In genomic region chr7:29878081-29878688, GRCh38 we compare ENCODE assay signal across 8 cellular contexts.
DNase-seq lines count a peak whose midpoint lies in the region; ATAC-seq and TF ChIP-seq lines count a peak whose summit lies in the region.

No MANE protein-coding gene starts in this region.

- in situ Hi-C loops in transverse colon (cut with MboI; ENCODE audit: low pct_ligation_motif_present in 1 of 4, low pct_unique_long_range_greater_than_20kb in 1 of 4, low sequenced_read_pairs in 3 of 4) = no loop called here

- peak overlapping the region; percentile 40 for H3K4me2 ChIP-seq in Loucy (ENCODE audit: low read depth, low read length, poor library complexity, severe bottlenecking)

- H3K9me3 ChIP-seq in Loucy (ENCODE audit: insufficient read depth, low read depth, low read length) (no peaks in the 10 kb centered on the region), transverse colon (no peaks in the 10 kb centered on the region)

- H3K4me1 Mint-ChIP-seq in activated CD4-positive, alpha-beta T cell treated with anti-CD3 and anti-CD28 coated beads, Interleukin-2, amount 10 ng/mL, durations not matched to agents 24 days and 14 days = no peaks in the 10 kb centered on the region
- H3K4me1 Mint-ChIP-seq in glutamatergic neuron (ENCODE audit: low read depth, unreplicated experiment) = peaks cover 4% of the 10 kb centered on the region
- peaks cover 5% of the 10 kb centered on the region for H3K4me1 Mint-ChIP-seq in activated T-cell treated with anti-CD3 and anti-CD28 coated beads, Interleukin-2, amount 50 U/mL, for 24 hours (ENCODE audit: low read depth)

- no peaks in the 10 kb centered on the region for H3F3A ChIP-seq in Loucy (ENCODE audit: low read depth)

- H3K27ac ChIP-seq in transverse colon = no peak overlapping the region

- H3K36me3 ChIP-seq in Loucy (ENCODE audit: insufficient read depth, low read length) = no peaks in the 10 kb centered on the region
- H3K36me3 ChIP-seq in transverse colon = no peaks in the 10 kb centered on the region

- no peak overlapping the region for H3K27ac Mint-ChIP-seq in activated CD4-positive, alpha-beta T cell treated with anti-CD3 and anti-CD28 coated beads, Interleukin-2, amount 10 ng/mL, durations not matched to agents 24 days and 14 days
- H3K27ac Mint-ChIP-seq in glutamatergic neuron (ENCODE audit: unreplicated experiment) = no peak overlapping the region
- H3K27ac Mint-ChIP-seq in activated T-cell treated with anti-CD3 and anti-CD28 coated beads, Interleukin-2, amount 50 U/mL, for 24 hours = no peak overlapping the region

- no peaks in the 10 kb centered on the region for H3K27me3 ChIP-seq in Loucy (ENCODE audit: insufficient read depth, low read length, poor library complexity, severe bottlenecking)
- H3K27me3 ChIP-seq in transverse colon = no peaks in the 10 kb centered on the region

- H3K79me2 ChIP-seq in Loucy (ENCODE audit: insufficient read depth, low read length) = no peaks in the 10 kb centered on the region

- peak; percentile 12 for DNase-seq in stimulated activated CD4-positive, alpha-beta T cell treated with anti-CD3 and anti-CD28 coated beads, Interleukin-12 subunit alpha, Interleukin-12 subunit beta, amount 100 ng/mL, for 4 hours
- no peak for DNase-seq in stimulated activated CD4-positive, alpha-beta T cell treated with anti-CD3 and anti-CD28 coated beads, Interleukin-4, amount 100 ng/mL, for 4 hours
- peak; percentile 59 for DNase-seq in activated CD4-positive, alpha-beta T cell treated with anti-CD3 and anti-CD28 coated beads, Interleukin-2, amount 10 ng/mL, durations not matched to agents 24 days and 14 days
- DNase-seq in glutamatergic neuron (peak; percentile 29), transverse colon (no peak), Right ventricle myocardium superior (no peak)
- no peak for DNase-seq in activated T-cell treated with anti-CD3 and anti-CD28 coated beads, Interleukin-2, amount 50 U/mL, for 24 hours

- no peak overlapping the region for H3K4me3 Mint-ChIP-seq in activated CD4-positive, alpha-beta T cell treated with anti-CD3 and anti-CD28 coated beads, Interleukin-2, amount 10 ng/mL, durations not matched to agents 24 days and 14 days
- no peak overlapping the region for H3K4me3 Mint-ChIP-seq in glutamatergic neuron (ENCODE audit: unreplicated experiment)
- H3K4me3 Mint-ChIP-seq in activated T-cell treated with anti-CD3 and anti-CD28 coated beads, Interleukin-2, amount 50 U/mL, for 24 hours = no peak overlapping the region

- 46 to 73% methylated on average over 4 to 5 of the region's 5 CpGs for WGBS in transverse colon (ENCODE audit: low coverage in 1 of 2), 2 donors

- no peaks in the 10 kb centered on the region for H3K36me3 Mint-ChIP-seq in activated CD4-positive, alpha-beta T cell treated with anti-CD3 and anti-CD28 coated beads, Interleukin-2, amount 10 ng/mL, durations not matched to agents 24 days and 14 days (ENCODE audit: low read depth)
- no peaks in the 10 kb centered on the region for H3K36me3 Mint-ChIP-seq in glutamatergic neuron (ENCODE audit: unreplicated experiment)
- no peaks in the 10 kb centered on the region for H3K36me3 Mint-ChIP-seq in activated T-cell treated with anti-CD3 and anti-CD28 coated beads, Interleukin-2, amount 50 U/mL, for 24 hours (ENCODE audit: low read depth)

- peaks cover 5% of the 10 kb centered on the region for H3K4me1 ChIP-seq in Loucy (ENCODE audit: insufficient read depth, low read length, poor library complexity, severe bottlenecking)
- peaks cover 0 to 4% (median 0%) of the 10 kb centered on the region in 4 donors for H3K4me1 ChIP-seq in transverse colon

- TF ChIP-seq POLR2A in transverse colon (IDR thresholded peaks at IDR 0.05) = no peak

- no peaks in the 10 kb centered on the region for H3K9me3 Mint-ChIP-seq in activated CD4-positive, alpha-beta T cell treated with anti-CD3 and anti-CD28 coated beads, Interleukin-2, amount 10 ng/mL, durations not matched to agents 24 days and 14 days
- H3K9me3 Mint-ChIP-seq in glutamatergic neuron (ENCODE audit: unreplicated experiment) = peaks cover 2% of the 10 kb centered on the region
- no peaks in the 10 kb centered on the region for H3K9me3 Mint-ChIP-seq in activated T-cell treated with anti-CD3 and anti-CD28 coated beads, Interleukin-2, amount 50 U/mL, for 24 hours

- H2AFZ ChIP-seq in Loucy (ENCODE audit: low read length) = peak overlapping the region; percentile 93

- ATAC-seq in Right ventricle myocardium superior (ENCODE audit: poor library complexity) = no peak

- TF ChIP-seq EP300 in transverse colon (IDR thresholded peaks at IDR 0.05; ENCODE audit: low read depth) = no peak

- no peaks in the 10 kb centered on the region for H3K9me2 ChIP-seq in Loucy (replicated peaks; ENCODE audit: low read depth, low read length)

- H3K4me3 ChIP-seq in Loucy (ENCODE audit: low read length, poor library complexity, severe bottlenecking) (no peak overlapping the region), transverse colon (no peak overlapping the region)

- TF ChIP-seq CTCF in Loucy (conservative IDR thresholded peaks at IDR 0.05; ENCODE audit: low read length) = peak; percentile 88
- TF ChIP-seq CTCF in glutamatergic neuron (IDR thresholded peaks at IDR 0.05; ENCODE audit: partially characterized antibody, unreplicated experiment) = peak; percentile 70
- peak; percentile 33 to 44 (median 35) for TF ChIP-seq CTCF in transverse colon (IDR thresholded peaks at IDR 0.05)

- intact Hi-C loops in activated CD4-positive, alpha-beta T cell treated with anti-CD3 and anti-CD28 coated beads, Interleukin-2, amount 10 ng/mL, durations not matched to agents 24 days and 14 days (cut with micrococcal nuclease) = no loop called here
- intact Hi-C loops in transverse colon (cut with DNase I; ENCODE audit: low total_unique reads) (loop anchor here (5.0 kb wide), 1 partner anchor 44 kb away; no protein-coding TSS in a partner anchor), Right ventricle myocardium superior (cut with DNase I) (no loop called here)

- no peak overlapping the region for H3K9ac ChIP-seq in Loucy (ENCODE audit: low read depth, low read length, poor library complexity, severe bottlenecking)

- H3K27me3 Mint-ChIP-seq in activated CD4-positive, alpha-beta T cell treated with anti-CD3 and anti-CD28 coated beads, Interleukin-2, amount 10 ng/mL, durations not matched to agents 24 days and 14 days = peaks cover 11% of the 10 kb centered on the region
- H3K27me3 Mint-ChIP-seq in glutamatergic neuron (ENCODE audit: unreplicated experiment) = peaks cover 7% of the 10 kb centered on the region
- peaks cover 12% of the 10 kb centered on the region for H3K27me3 Mint-ChIP-seq in activated T-cell treated with anti-CD3 and anti-CD28 coated beads, Interleukin-2, amount 50 U/mL, for 24 hours

- no peaks in the 10 kb centered on the region for H4K20me1 ChIP-seq in Loucy (ENCODE audit: insufficient read depth, low read length, poor library complexity, severe bottlenecking)

Comparison
In these comparisons a context has a peak if more than half of its experiments do, and no peak if none do; other contexts are left out.
1. DNase-seq: peak in stimulated activated CD4-positive, alpha-beta T cell treated with anti-CD3 and anti-CD28 coated beads, Interleukin-12 subunit alpha, Interleukin-12 subunit beta, amount 100 ng/mL, for 4 hours (single experiment), activated CD4-positive, alpha-beta T cell treated with anti-CD3 and anti-CD28 coated beads, Interleukin-2, amount 10 ng/mL, durations not matched to agents 24 days and 14 days (single experiment) and glutamatergic neuron (single experiment); none in stimulated activated CD4-positive, alpha-beta T cell treated with anti-CD3 and anti-CD28 coated beads, Interleukin-4, amount 100 ng/mL, for 4 hours (0 of 2), transverse colon (single experiment), Right ventricle myocardium superior (single experiment) and activated T-cell treated with anti-CD3 and anti-CD28 coated beads, Interleukin-2, amount 50 U/mL, for 24 hours (single experiment).
2. CTCF ChIP-seq: peak in every context shown above with its lines; median percentile 88 in Loucy; 70 in glutamatergic neuron; 35 in transverse colon.